8 cellular contexts compared by ENCODE assay signal in genomic region chr21:44872266-44872567, GRCh38. TPM values are rescaled to one million over a fixed set of nuclear protein-coding genes. Genes with fewer than 3 reads are reported as not detected.
DNase-seq lines count a peak whose midpoint lies in the region; ATAC-seq and TF ChIP-seq lines count a peak whose summit lies in the region.

No MANE protein-coding gene starts in this region.

- peak overlapping the region; percentile 89 to 97 for H3K27ac ChIP-seq in right atrium auricular region
- H3K27ac ChIP-seq in breast epithelium: peak overlapping the region; percentile 91

- H3K4me1 ChIP-seq in right atrium auricular region: peaks cover 0 to 73% of the 10 kb centered on the region in 2 donors
- peaks cover 19 to 35% of the 10 kb centered on the region in 2 donors for H3K4me1 ChIP-seq in breast epithelium
- H3K4me1 ChIP-seq in mononuclear cell (ENCODE audit: insufficient read depth, low read length): peaks cover 84% of the 10 kb centered on the region

- H3K4me3 ChIP-seq in right atrium auricular region (peak overlapping the region; percentile 89 to 93), breast epithelium (peak overlapping the region; percentile 87 to 95 (median 91)), mononuclear cell (ENCODE audit: low read length) (peak overlapping the region; percentile 74)

- TF ChIP-seq POLR2A in breast epithelium (IDR thresholded peaks at IDR 0.05): no peak

- no peak for ATAC-seq in left cardiac atrium
- no peak for ATAC-seq in GM18517 (IDR thresholded peaks at IDR 0.05; ENCODE audit: unreplicated experiment)
- no peak for ATAC-seq in GM18861 (IDR thresholded peaks at IDR 0.05; ENCODE audit: unreplicated experiment)

- TF ChIP-seq CTCF in right atrium auricular region (IDR thresholded peaks at IDR 0.05) (no peak), breast epithelium (IDR thresholded peaks at IDR 0.05) (peak in 1 of 3 donors; percentile 28)

- H3K36me3 ChIP-seq in right atrium auricular region: peaks cover 3% of the 10 kb centered on the region
- no peaks in the 10 kb centered on the region for H3K36me3 ChIP-seq in breast epithelium

- no peak for DNase-seq in right atrium auricular region (ENCODE audit: low spot score)
- no peak for DNase-seq in left cardiac atrium
- DNase-seq in breast epithelium (ENCODE audit: low spot score in 2 of 2): no peak
- no peak for DNase-seq in activated effector memory CD4-positive, alpha-beta T cell treated with anti-CD3 and anti-CD28 coated beads, Interleukin-2, amount 50 U/mL, for 16 hours
- no peak for DNase-seq in iPS-NIHi11 (ENCODE audit: low spot score)

- H3K27me3 ChIP-seq in right atrium auricular region (no peaks in the 10 kb centered on the region), breast epithelium (no peaks in the 10 kb centered on the region), mononuclear cell (ENCODE audit: insufficient read depth, low read length) (no peaks in the 10 kb centered on the region)

- H3K9me3 ChIP-seq in right atrium auricular region: no peaks in the 10 kb centered on the region
- H3K9me3 ChIP-seq in breast epithelium: no peaks in the 10 kb centered on the region
- H3K9me3 ChIP-seq in mononuclear cell (ENCODE audit: low read depth, low read length): no peaks in the 10 kb centered on the region

- intact Hi-C loops in left cardiac atrium (cut with DNase I) (loop anchor here (5.0 kb wide), 1 partner anchor 55 kb away; the partner anchor contains the start of gene SUMO3 (in 2 of the 2)), breast epithelium (cut with DNase I; ENCODE audit: low total_unique reads) (loop anchor here (5.0 kb wide), 1 partner anchor 70 kb away; the partner anchor contains the start of gene UBE2G2)

RNA-seq across cellular contexts. Expression of gene PTTG1IP, which starts 1.3 kb away (rescaled TPM):
- total RNA-seq in right atrium auricular region (100 to 1,000 TPM; 284 to 303 TPM), left cardiac atrium (100 to 1,000 TPM; 181 to 195 TPM), breast epithelium (100 to 1,000 TPM; 187 to 351 (median 272) TPM), mononuclear cell (71.9 TPM)

RNA-seq across cellular contexts. Expression of gene ITGB2, which starts 48.5 kb away (rescaled TPM):
- total RNA-seq in right atrium auricular region (10 to 100 TPM; 16.7 to 63.6 TPM), left cardiac atrium (10 to 100 TPM; 31.5 to 70.7 TPM), breast epithelium (100 to 1,000 TPM in 1 of 3 donors, 10 to 100 TPM in 2; 19.7 to 242 (median 92.8) TPM), mononuclear cell (761 TPM)

RNA-seq across cellular contexts. Expression of gene SUMO3, which starts 54.4 kb away (rescaled TPM):
- total RNA-seq in right atrium auricular region: 10 to 100 TPM; 59.7 to 74.1 TPM
- total RNA-seq in left cardiac atrium: 10 to 100 TPM; 71.2 to 93.3 TPM
- 10 to 100 TPM; 64.2 to 64.8 (median 64.4) TPM for total RNA-seq in breast epithelium
- 86.3 TPM for total RNA-seq in mononuclear cell
